Comparison of ENCODE assay signal across 9 cellular contexts in the genomic region with DNA sequence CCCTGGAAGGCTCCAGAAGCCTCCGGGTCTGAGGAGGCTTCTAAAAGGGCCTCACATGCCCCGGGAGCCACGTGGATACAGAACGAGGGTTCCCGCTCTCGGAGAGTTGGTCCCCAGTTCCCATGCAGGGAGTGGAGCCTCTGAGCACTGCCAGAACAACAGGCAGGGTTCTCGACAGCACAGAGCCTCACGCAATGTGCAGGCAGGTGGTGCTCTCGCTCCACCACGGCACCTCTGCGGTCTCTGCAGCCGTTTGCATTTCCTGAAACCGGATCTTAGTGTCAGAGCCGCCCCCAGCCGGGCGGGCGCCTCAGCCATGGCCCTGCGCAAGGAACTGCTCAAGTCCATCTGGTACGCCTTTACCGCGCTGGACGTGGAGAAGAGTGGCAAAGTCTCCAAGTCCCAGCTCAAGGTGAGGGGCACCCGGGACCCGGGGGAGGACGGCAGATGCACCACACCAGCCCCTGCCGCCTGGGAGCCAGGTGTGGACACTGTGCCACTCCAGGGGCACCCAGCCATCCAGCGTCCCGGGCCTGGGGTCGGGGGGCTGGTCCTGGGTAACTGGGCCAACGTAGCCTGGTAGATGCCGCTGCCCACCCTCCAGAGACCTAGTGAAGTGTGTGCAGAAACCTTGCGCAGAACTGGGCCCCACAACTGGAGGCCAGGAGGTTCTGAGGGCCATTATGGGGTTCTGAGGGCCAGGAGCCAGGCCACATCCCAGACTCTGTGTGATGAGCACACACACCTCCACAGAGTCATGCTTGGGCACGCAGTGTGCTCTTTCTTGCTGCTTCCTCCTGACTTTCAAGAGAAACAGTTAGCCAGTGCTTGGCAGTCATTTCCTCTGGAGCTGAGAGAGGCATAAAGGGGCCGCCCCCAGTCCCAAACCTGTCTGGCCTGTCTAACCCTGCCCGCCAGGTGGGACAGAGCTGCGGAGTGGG. TPM values are rescaled to one million over a fixed set of nuclear protein-coding genes. Genes with fewer than 3 reads are reported as not detected.
DNase-seq lines count a peak whose midpoint lies in the region; ATAC-seq, FAIRE-seq and TF ChIP-seq lines count a peak whose summit lies in the region.
"Had no signal": no experiment of that assay in that cellular context is flagged by ENCODE, and none has a peak within 500 bp of the region (broad histone marks: within the 10 kb centered on the region; RNA-seq: fewer than 3 reads in every experiment).

A gene with protein sequence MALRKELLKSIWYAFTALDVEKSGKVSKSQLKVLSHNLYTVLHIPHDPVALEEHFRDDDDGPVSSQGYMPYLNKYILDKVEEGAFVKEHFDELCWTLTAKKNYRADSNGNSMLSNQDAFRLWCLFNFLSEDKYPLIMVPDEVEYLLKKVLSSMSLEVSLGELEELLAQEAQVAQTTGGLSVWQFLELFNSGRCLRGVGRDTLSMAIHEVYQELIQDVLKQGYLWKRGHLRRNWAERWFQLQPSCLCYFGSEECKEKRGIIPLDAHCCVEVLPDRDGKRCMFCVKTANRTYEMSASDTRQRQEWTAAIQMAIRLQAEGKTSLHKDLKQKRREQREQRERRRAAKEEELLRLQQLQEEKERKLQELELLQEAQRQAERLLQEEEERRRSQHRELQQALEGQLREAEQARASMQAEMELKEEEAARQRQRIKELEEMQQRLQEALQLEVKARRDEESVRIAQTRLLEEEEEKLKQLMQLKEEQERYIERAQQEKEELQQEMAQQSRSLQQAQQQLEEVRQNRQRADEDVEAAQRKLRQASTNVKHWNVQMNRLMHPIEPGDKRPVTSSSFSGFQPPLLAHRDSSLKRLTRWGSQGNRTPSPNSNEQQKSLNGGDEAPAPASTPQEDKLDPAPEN (plus strand): TSS at position 278 of the 941 bp plus-strand sequence. CDS start 39 bp downstream, at position 317.

- H3K9me3 ChIP-seq in A549, result no peaks in the 10 kb centered on the region

- TF ChIP-seq EP300 in A549 (IDR thresholded peaks at IDR 0.05), result no peak

- FAIRE-seq in A549 (lab: Jason Lieb, UNC), result no peak
- FAIRE-seq: G401.6 had no signal

- no peaks in the 10 kb centered on the region for H3K4me1 ChIP-seq in A549

- H3K27ac ChIP-seq in A549, result no peak within 1 kb of the TSS

- peak; percentile 42 to 74; a peak in 4 of 6 replicates for ATAC-seq in A549
- ATAC-seq in GM18520 (IDR thresholded peaks at IDR 0.05; ENCODE audit: unreplicated experiment), result peak; percentile 62
- peak; percentile 75 for ATAC-seq in HG03066 (IDR thresholded peaks at IDR 0.05; ENCODE audit: low read depth, unreplicated experiment)
- peak; percentile 85 to 86 for ATAC-seq in activated CD4-positive, CD25-positive, alpha-beta regulatory T cell treated with anti-CD3 and anti-CD28 coated beads, Interleukin-2, amount 50 U/mL, for 24 hours

- no peak for TF ChIP-seq POLR2A in A549 (IDR thresholded peaks at IDR 0.05; ENCODE audit: low read length)

- TF ChIP-seq CTCF in A549 (IDR thresholded peaks at IDR 0.05), result no peak

- POLR2A ChIA-PET in A549 (lab: Yijun Ruan, JAX), result no interaction called here

- no peak within 1 kb of the TSS for H3K4me3 ChIP-seq in A549

- peak in 1 of 2 experiments; percentile 31 for DNase-seq in A549 (ENCODE audit: low read depth in 1 of 2, low spot score in 1 of 2)
- DNase-seq in NCI-H2196 treated with DMSO at 0.1 percent for 48 hours (lab: John Stamatoyannopoulos, UW; ENCODE audit: unreplicated experiment), result peak; percentile 87
- DNase-seq in cerebellar cortex (ENCODE audit: low spot score), result peak; percentile 70
- peak; percentile 97 for DNase-seq in left kidney (ENCODE audit: low read depth, low spot score)
- peak; percentile 85 for DNase-seq in stimulated activated CD4-positive, alpha-beta T cell treated with anti-CD3 and anti-CD28 coated beads, Interleukin-4, amount 100 ng/mL, for 1 hour

- WGBS in A549 (ENCODE audit: missing lambda C conversion rate), result 68% methylated on average over 15 of the region's 36 CpGs

- no peak within 1 kb of the TSS for H3K4me2 ChIP-seq in A549

- CTCF ChIA-PET in A549 (lab: Yijun Ruan, JAX), result interaction anchor here (0.5 to 1.5 kb wide), 2 partner anchors 138 to 147 kb away, joined by 3 to 5 read pairs; no protein-coding TSS in a partner anchor

- peak; percentile 25 to 53; a peak in 3 of 5 replicates for TF ChIP-seq RAD21 in A549 (conservative IDR thresholded peaks at IDR 0.05 in 1 of 2, IDR thresholded peaks at IDR 0.05 in 1 of 2)

TF ChIP-seq in A549, 52 proteins besides CTCF, POLR2A, EP300 and RAD21 (continues in another document):
- no peak for TF ChIP-seq HMGXB4 (CRISPR knock-in tag; IDR thresholded peaks at IDR 0.05; ENCODE audit: borderline replicate concordance)
- no peak for TF ChIP-seq RNF2 (IDR thresholded peaks at IDR 0.05; ENCODE audit: borderline replicate concordance, low read depth)
- no peak for TF ChIP-seq HEYL (CRISPR knock-in tag; IDR thresholded peaks at IDR 0.05)
- TF ChIP-seq HOXB5 (CRISPR knock-in tag; IDR thresholded peaks at IDR 0.05), result no peak
- no peak for TF ChIP-seq BHLHE40 (IDR thresholded peaks at IDR 0.05; ENCODE audit: low read depth, low read length)
- TF ChIP-seq TFCP2L1 (CRISPR knock-in tag; IDR thresholded peaks at IDR 0.05), result no peak
- no peak for TF ChIP-seq EHF (CRISPR knock-in tag; IDR thresholded peaks at IDR 0.05)
- TF ChIP-seq RARB (CRISPR knock-in tag; IDR thresholded peaks at IDR 0.05), result no peak
- TF ChIP-seq HOXB13 (CRISPR knock-in tag; IDR thresholded peaks at IDR 0.05; ENCODE audit: low read depth), result no peak
- no peak for TF ChIP-seq FOSL2 (IDR thresholded peaks at IDR 0.05)
- no peak for TF ChIP-seq FOSL2 (CRISPR knock-in tag; IDR thresholded peaks at IDR 0.05)
- TF ChIP-seq, protein P1, sequence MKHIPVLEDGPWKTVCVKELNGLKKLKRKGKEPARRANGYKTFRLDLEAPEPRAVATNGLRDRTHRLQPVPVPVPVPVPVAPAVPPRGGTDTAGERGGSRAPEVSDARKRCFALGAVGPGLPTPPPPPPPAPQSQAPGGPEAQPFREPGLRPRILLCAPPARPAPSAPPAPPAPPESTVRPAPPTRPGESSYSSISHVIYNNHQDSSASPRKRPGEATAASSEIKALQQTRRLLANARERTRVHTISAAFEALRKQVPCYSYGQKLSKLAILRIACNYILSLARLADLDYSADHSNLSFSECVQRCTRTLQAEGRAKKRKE (CRISPR knock-in tag; IDR thresholded peaks at IDR 0.05; ENCODE audit: low read depth), result no peak
- TF ChIP-seq, protein P2, sequence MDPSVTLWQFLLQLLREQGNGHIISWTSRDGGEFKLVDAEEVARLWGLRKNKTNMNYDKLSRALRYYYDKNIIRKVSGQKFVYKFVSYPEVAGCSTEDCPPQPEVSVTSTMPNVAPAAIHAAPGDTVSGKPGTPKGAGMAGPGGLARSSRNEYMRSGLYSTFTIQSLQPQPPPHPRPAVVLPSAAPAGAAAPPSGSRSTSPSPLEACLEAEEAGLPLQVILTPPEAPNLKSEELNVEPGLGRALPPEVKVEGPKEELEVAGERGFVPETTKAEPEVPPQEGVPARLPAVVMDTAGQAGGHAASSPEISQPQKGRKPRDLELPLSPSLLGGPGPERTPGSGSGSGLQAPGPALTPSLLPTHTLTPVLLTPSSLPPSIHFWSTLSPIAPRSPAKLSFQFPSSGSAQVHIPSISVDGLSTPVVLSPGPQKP (IDR thresholded peaks at IDR 0.05; ENCODE audit: low read depth, low read length), result no peak
- TF ChIP-seq USF2 (IDR thresholded peaks at IDR 0.05), result no peak

RNA-seq across cellular contexts. Expression of the gene that starts here (rescaled TPM):
- polyA plus RNA-seq in A549 (2011; rRNA removed), result 0.05 and 0.13 TPM in 2 replicates
- 0.08 and 0.09 TPM in 2 replicates for polyA plus RNA-seq in A549 (2012; cell fraction: cytosol; rRNA removed)
- polyA plus RNA-seq in A549 (2012; cell fraction: nucleus; rRNA removed), result 0.32 and 0.61 TPM in 2 replicates
- polyA plus RNA-seq in A549 (2017; fragmentation: RNase III; extraction: RNeasy Plus Mini Kit Qiagen cat#74134 plus additional on column Dnase treatment), result 0.05 to 0.08 TPM (median 0.07 TPM) in 3 replicates
- not detected in 2 replicates for polyA minus RNA-seq in A549 (2011; rRNA and poly(A)+ RNA removed)

Comparison
In these comparisons a context has a peak if more than half of its experiments do, and no peak if none do; other contexts are left out.
1. Peak in ATAC-seq in A549; RNA of the gene not detected or under 1 TPM.